Comparison of ENCODE assay signal across 21 cellular contexts in genomic region chr16:65758620-65759019, GRCh38.
"Had no signal": no experiment of that assay in that cellular context is flagged by ENCODE, and none has a peak within 500 bp of the region (broad histone marks: within the 10 kb centered on the region; RNA-seq: fewer than 3 reads in every experiment).

No MANE protein-coding gene starts in this region.

- H3K9ac ChIP-seq: KMS-11, SK-N-SH had no signal

- DNase-seq: IMR-90, Kasumi-1, MM.1S, NCI-H1092 treated with DMSO at 0.1 percent for 48 hours, NCI-H1436, NCI-H187, NCI-H2029, NCI-H2081 treated with DMSO at 0.1 percent for 48 hours, NCI-H2171, NCI-H226, NCI-H446, NCI-H510A, NCI-H524 treated with DMSO at 0.1 percent for 48 hours, NCI-H69, NCI-H774, PC-3, SHP77, SK-N-SH had no signal

- H3K9me3 ChIP-seq: SK-N-SH had no signal

- ATAC-seq: Panc1, PC-3 had no signal

- H3K4me2 ChIP-seq: KMS-11, SK-N-SH had no signal

- H3K27ac ChIP-seq: KMS-11, RWPE1 had no signal
